ENCODE assay signal across 8 cellular contexts in the genomic region with DNA sequence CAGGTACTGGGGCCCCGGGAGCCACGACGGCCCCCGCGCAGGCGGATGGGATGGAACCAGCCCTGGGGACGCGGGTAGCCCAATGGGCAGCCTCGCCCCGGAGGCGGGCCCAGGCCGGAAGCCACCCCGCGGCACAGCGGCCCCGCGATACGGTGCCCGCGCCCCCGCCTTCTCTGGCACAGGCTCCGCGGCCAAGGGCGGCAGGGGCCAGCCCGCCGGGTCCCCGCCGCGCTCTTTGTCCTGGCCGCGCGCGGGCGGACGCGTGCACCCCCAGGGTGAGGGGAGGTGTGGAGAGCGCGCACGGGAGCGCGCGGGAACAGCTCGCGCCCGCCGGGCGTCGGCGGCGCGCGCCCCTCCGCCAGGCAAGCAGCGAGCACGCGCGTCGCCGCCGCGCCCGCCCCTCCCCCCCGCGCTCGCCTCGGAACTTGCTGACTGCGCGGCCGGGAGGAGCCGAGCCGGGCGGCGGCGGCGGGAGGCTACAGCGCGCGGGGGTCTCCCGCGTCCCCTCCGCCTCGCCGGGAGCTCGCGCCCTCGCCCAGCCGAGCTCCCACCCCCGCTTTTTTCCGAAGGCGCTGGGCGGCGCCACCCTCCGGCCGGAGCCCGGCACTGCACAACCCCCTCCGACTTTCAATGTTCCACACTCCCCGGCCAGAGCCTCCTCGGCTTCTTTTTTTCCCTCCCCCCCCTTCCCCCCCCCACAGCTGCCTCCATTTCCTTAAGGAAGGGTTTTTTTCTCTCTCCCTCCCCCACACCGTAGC. TPM values are rescaled to one million over a fixed set of nuclear protein-coding genes. Genes with fewer than 3 reads are reported as not detected.
DNase-seq lines count a peak whose midpoint lies in the region; ATAC-seq and TF ChIP-seq lines count a peak whose summit lies in the region.

A gene (plus strand): TSS at position 421 of the 758 bp plus-strand sequence. CDS start 1,438 bp downstream, outside the sequence.

- H3K9me3 ChIP-seq in ectodermal cell (ENCODE audit: control insufficient read depth, low read length) (no peaks in the 10 kb centered on the region), lung (ENCODE audit: control insufficient read depth in 2 of 2, insufficient read depth in 1 of 2, low read length in 1 of 2) (no peaks in the 10 kb centered on the region)

- H3K4me3 Mint-ChIP-seq in activated CD8-positive, alpha-beta T cell treated with anti-CD3 and anti-CD28 coated beads, Interleukin-2, amount 10 ng/mL, durations not matched to agents 7 days and 5 days, result peak within 1 kb of the TSS; percentile 98

- H3K27ac Mint-ChIP-seq in activated CD8-positive, alpha-beta T cell treated with anti-CD3 and anti-CD28 coated beads, Interleukin-2, amount 10 ng/mL, durations not matched to agents 7 days and 5 days, result peak within 1 kb of the TSS; percentile 93

- H3K9me3 Mint-ChIP-seq in activated CD8-positive, alpha-beta T cell treated with anti-CD3 and anti-CD28 coated beads, Interleukin-2, amount 10 ng/mL, durations not matched to agents 7 days and 5 days (ENCODE audit: insufficient read depth), result no peaks in the 10 kb centered on the region

- peaks cover 22% of the 10 kb centered on the region for H3K36me3 Mint-ChIP-seq in activated CD8-positive, alpha-beta T cell treated with anti-CD3 and anti-CD28 coated beads, Interleukin-2, amount 10 ng/mL, durations not matched to agents 7 days and 5 days (ENCODE audit: low read depth)

- H3K4me1 Mint-ChIP-seq in activated CD8-positive, alpha-beta T cell treated with anti-CD3 and anti-CD28 coated beads, Interleukin-2, amount 10 ng/mL, durations not matched to agents 7 days and 5 days (ENCODE audit: low read depth), result peaks cover 40% of the 10 kb centered on the region

- peaks cover 12% of the 10 kb centered on the region for H3K4me1 ChIP-seq in ectodermal cell (ENCODE audit: control insufficient read depth, insufficient read depth, low read length)
- H3K4me1 ChIP-seq in lung (ENCODE audit: control insufficient read depth in 2 of 2, insufficient read depth in 2 of 2, low read length in 2 of 2), result peaks cover 2 to 5% of the 10 kb centered on the region in 2 donors

- H3K27ac ChIP-seq in ectodermal cell (ENCODE audit: insufficient read depth, low read depth, low read length, poor library complexity, severe bottlenecking) (peak within 1 kb of the TSS; percentile 71), lung (ENCODE audit: low read depth in 1 of 2, low read length in 1 of 2) (peak within 1 kb of the TSS; percentile 94)

- no peaks in the 10 kb centered on the region for H3K36me3 ChIP-seq in ectodermal cell (ENCODE audit: control insufficient read depth, insufficient read depth, low read length)
- H3K36me3 ChIP-seq in lung (ENCODE audit: control insufficient read depth in 2 of 2, insufficient read depth in 2 of 2, low read length in 2 of 2), result no peaks in the 10 kb centered on the region

- WGBS in ectodermal cell, 2 experiments, result 0% methylated on average over 97 to 99 of the region's 99 CpGs
- WGBS in lung, 2 donors, result 0% methylated on average over 60 to 99 of the region's 99 CpGs

- CTCF ChIA-PET in activated CD8-positive, alpha-beta T cell treated with anti-CD3 and anti-CD28 coated beads, Interleukin-2, amount 10 ng/mL, durations not matched to agents 7 days and 5 days (lab: Charles Lee), result interaction anchor here (0.6 to 3.5 kb wide), 26 partner anchors 8 to 992 kb away, joined by 3 to 32 read pairs (median 4); no protein-coding TSS in a partner anchor

- POLR2A ChIA-PET in activated CD8-positive, alpha-beta T cell treated with anti-CD3 and anti-CD28 coated beads, Interleukin-2, amount 10 ng/mL, durations not matched to agents 7 days and 5 days (lab: Charles Lee), result interaction anchor here (0.7 to 1.4 kb wide), 4 partner anchors 42 to 1735 kb away, joined by 3 to 4 read pairs (median 3); no protein-coding TSS in a partner anchor

- ATAC-seq in GM18909 (IDR thresholded peaks at IDR 0.05; ENCODE audit: poor library complexity, unreplicated experiment) (peak; percentile 83), HG03159 (IDR thresholded peaks at IDR 0.05; ENCODE audit: unreplicated experiment) (peak; percentile 73), lung (ENCODE audit: insufficient read depth, low FRiP score) (peak; percentile 84)
- ATAC-seq in activated CD8-positive, alpha-beta T cell treated with anti-CD3 and anti-CD28 coated beads, Interleukin-2, amount 10 ng/mL, durations not matched to agents 7 days and 5 days, result peak; percentile 85

- peak; percentile 84 for DNase-seq in Ammon's horn (ENCODE audit: low spot score)
- DNase-seq in NCI-H69 (lab: John Stamatoyannopoulos, UW), result peak; percentile 96
- peak; percentile 83 for DNase-seq in activated CD8-positive, alpha-beta T cell treated with anti-CD3 and anti-CD28 coated beads, Interleukin-2, amount 10 ng/mL, durations not matched to agents 7 days and 5 days
- DNase-seq in lung (ENCODE audit: low spot score), result peak; percentile 75
- peak; percentile 61 to 70 (median 68) for DNase-seq in stimulated activated CD4-positive, alpha-beta T cell treated with anti-CD3 and anti-CD28 coated beads, TNF-alpha, amount 100 ng/mL, for 4 hours (ENCODE audit: low read depth in 3 of 3)

- H3K27me3 ChIP-seq in ectodermal cell (ENCODE audit: control insufficient read depth, insufficient read depth, low read length, poor library complexity, severe bottlenecking) (no peaks in the 10 kb centered on the region), lung (ENCODE audit: control insufficient read depth, insufficient read depth) (no peaks in the 10 kb centered on the region)

- TF ChIP-seq CTCF in lung (IDR thresholded peaks at IDR 0.05; ENCODE audit: control extremely low read depth, extremely low read depth), result peak; percentile 30

- H3K27me3 Mint-ChIP-seq in activated CD8-positive, alpha-beta T cell treated with anti-CD3 and anti-CD28 coated beads, Interleukin-2, amount 10 ng/mL, durations not matched to agents 7 days and 5 days (ENCODE audit: low read depth), result peaks cover 36% of the 10 kb centered on the region

- peak within 1 kb of the TSS; percentile 75 for H3K4me3 ChIP-seq in ectodermal cell (ENCODE audit: insufficient read depth, low read depth, low read length)
- H3K4me3 ChIP-seq in lung, result peak within 1 kb of the TSS; percentile 62

RNA-seq across cellular contexts. Expression of the gene that starts here (rescaled TPM):
- total RNA-seq in activated CD8-positive, alpha-beta T cell treated with anti-CD3 and anti-CD28 coated beads, Interleukin-2, amount 10 ng/mL, durations not matched to agents 7 days and 5 days, result 10 to 100 TPM; 28.4 to 36.7 TPM
- polyA plus RNA-seq in ectodermal cell (2013, experiment 1 of 4), result 240 TPM
- 221 TPM for polyA plus RNA-seq in ectodermal cell (2013, experiment 2 of 4)
- 225 TPM for polyA plus RNA-seq in ectodermal cell (2013, experiment 3 of 4)
- polyA plus RNA-seq in ectodermal cell (2013, experiment 4 of 4), result 265 TPM
- 100 to 1,000 TPM in 1 of 2 donors, 10 to 100 TPM in 1; 44.1 to 103 TPM for total RNA-seq in lung
- polyA plus RNA-seq in lung, result 10 to 100 TPM; 36.4 to 41.7 TPM

Comparison
In these comparisons a context has a peak if more than half of its experiments do, and no peak if none do; other contexts are left out.
1. Peak in every context shown above with its lines: DNase-seq, ATAC-seq, H3K4me3 ChIP-seq and H3K27ac ChIP-seq.